ENCODE assay signal across 8 cellular contexts in genomic region chr3:4978966-4979400, GRCh38. TPM values are rescaled to one million over a fixed set of nuclear protein-coding genes. Genes with fewer than 3 reads are reported as not detected.
DNase-seq lines count a peak whose midpoint lies in the region; ATAC-seq, FAIRE-seq and TF ChIP-seq lines count a peak whose summit lies in the region.

No MANE protein-coding gene starts in this region.

- in situ Hi-C loops in ACHN (cut with HindIII; ENCODE audit: low pct_ligation_motif_present, low pct_unique_long_range_greater_than_20kb, low sequenced_read_pairs) = no loop called here
- in situ Hi-C loops in HepG2 (cut with HindIII; ENCODE audit: extremely low pct_ligation_motif_present, low pct_unique_long_range_greater_than_20kb) = no loop called here

- H3K36me3 ChIP-seq in HepG2 (replicated peaks in 1 of 2; ENCODE audit: control insufficient read depth in 1 of 2, insufficient read depth in 2 of 2, low read length in 2 of 2) = peaks cover 9 to 26% of the 10 kb centered on the region in 2 experiments

- CTCF ChIA-PET in HepG2 (lab: Yijun Ruan, JAX; ENCODE audit: low intra/inter-chr PET ratio, low total read pairs) = no interaction called here

- no peaks in the 10 kb centered on the region for H3K9me3 ChIP-seq in HepG2 (ENCODE audit: low read length)

- H2AFZ ChIP-seq in HepG2 (ENCODE audit: low read length) = no peak overlapping the region

- peak; percentile 38 for ATAC-seq in HG03066 (IDR thresholded peaks at IDR 0.05; ENCODE audit: low read depth, unreplicated experiment)
- peak; percentile 65 for ATAC-seq in HepG2

- no peak for TF ChIP-seq RAD21 in HepG2 (CRISPR knock-in tag; IDR thresholded peaks at IDR 0.05)

- no peaks in the 10 kb centered on the region; a peak in 1 of 5 replicates for H3K27me3 ChIP-seq in HepG2 (ENCODE audit: control insufficient read depth in 1 of 2, insufficient read depth in 2 of 2, low read length in 2 of 2)

- H3K27ac ChIP-seq in coronary artery (peak overlapping the region; percentile 88 to 93), HepG2 (ENCODE audit: extremely low read length, insufficient read depth, low read length) (peak overlapping the region; percentile 100)

- H3K4me2 ChIP-seq in HepG2 (ENCODE audit: low read depth, low read length) = peak overlapping the region; percentile 97; the same call in 1 of the 2 replicates

- H3K4me3 ChIP-seq in coronary artery (peak overlapping the region; percentile 93), HepG2 (replicated peaks in 1 of 3; ENCODE audit: insufficient read depth in 1 of 3, low read depth in 2 of 3, low read length in 3 of 3) (peak overlapping the region; percentile 57 to 99 (median 95); a peak in 4 of 6 replicates)

- intact Hi-C loops in HepG2 (cut with micrococcal nuclease; ENCODE audit: unreplicated experiment) = loop anchor here (5.0 kb wide), 1 partner anchor 143 kb away; the partner anchor contains the start of gene ARL8B

- H4K20me1 ChIP-seq in HepG2 (ENCODE audit: insufficient read depth, low read length) = peaks cover 34% of the 10 kb centered on the region

- TF ChIP-seq POLR2A in GM18526 (IDR thresholded peaks at IDR 0.05; ENCODE audit: extremely low read depth, insufficient read length) (peak; percentile 39), HepG2 (IDR thresholded peaks at IDR 0.05; ENCODE audit: insufficient read depth in 1 of 2, low read depth in 2 of 2, low read length in 2 of 2) (peak in 1 of 2 experiments; percentile 44; a peak in 1 of 4 replicates)

- POLR2A ChIA-PET in HepG2 (lab: Yijun Ruan, JAX) = interaction anchor here (0.6 to 3.8 kb wide), 13 partner anchors 8 to 258 kb away, joined by 3 to 20 read pairs (median 4); no protein-coding TSS in a partner anchor

- TF ChIP-seq CTCF in coronary artery (IDR thresholded peaks at IDR 0.05) = no peak
- no peak for TF ChIP-seq CTCF in HepG2 (CRISPR knock-in tag; IDR thresholded peaks at IDR 0.05)

- BruUV-seq in HepG2 (replicated peaks; lab: Mats Ljungman, UMichigan) = no TSS peak

- peaks cover 38% of the 10 kb centered on the region for H3K4me1 ChIP-seq in HepG2 (ENCODE audit: insufficient read depth, low read length)

- H3K79me2 ChIP-seq in HepG2 (ENCODE audit: insufficient read depth, low read length) = peaks cover 45% of the 10 kb centered on the region

- 3% methylated on average over 5 of the region's 27 CpGs for WGBS in HepG2 (ENCODE audit: low lambda C conversion rate)

- peak; percentile 18 for FAIRE-seq in HepG2 (lab: Jason Lieb, UNC)

- H3K9ac ChIP-seq in HepG2 (ENCODE audit: insufficient read depth, low read depth, low read length) = peak overlapping the region; percentile 89

- TF ChIP-seq EP300 in HepG2 (IDR thresholded peaks at IDR 0.05; ENCODE audit: low read depth in 2 of 2, low read length in 2 of 2) (no peak), HepG2 (CRISPR knock-in tag; IDR thresholded peaks at IDR 0.05; ENCODE audit: borderline replicate concordance) (no peak)

- DNase-seq in ACHN = peak; percentile 93
- DNase-seq in NCI-H510A (lab: John Stamatoyannopoulos, UW) = peak; percentile 64
- DNase-seq in activated CD4-positive, alpha-beta T cell treated with anti-CD3 and anti-CD28 coated beads for 4 hours = peak; percentile 86 to 96
- DNase-seq in coronary artery (ENCODE audit: low spot score) = peak; percentile 98
- DNase-seq in HepG2 (ENCODE audit: low spot score) = peak; percentile 92
- peak; percentile 85 for DNase-seq in stimulated activated CD4-positive, alpha-beta T cell treated with anti-CD3 and anti-CD28 coated beads, Interleukin-4, amount 100 ng/mL, for 1 hour

TF ChIP-seq in HepG2, 621 proteins besides CTCF, POLR2A, EP300 and RAD21 (continues in another document):
- TF ChIP-seq BHLHE40 (IDR thresholded peaks at IDR 0.05; ENCODE audit: low read length) (peak; percentile 96), PATZ1 (CRISPR knock-in tag; IDR thresholded peaks at IDR 0.05) (peak; percentile 73), YEATS4 (CRISPR knock-in tag; IDR thresholded peaks at IDR 0.05; ENCODE audit: borderline replicate concordance) (0 out of 2 replicates have a peak, but pooled peaks have one; percentile 1), DMAP1 (CRISPR knock-in tag; IDR thresholded peaks at IDR 0.05) (no peak), POGZ (CRISPR knock-in tag; IDR thresholded peaks at IDR 0.05) (0 out of 2 replicates have a peak, but pooled peaks have one; percentile 13), MAZ (IDR thresholded peaks at IDR 0.05; ENCODE audit: borderline replicate concordance, low read depth, low read length) (peak; percentile 79), MAZ (CRISPR knock-in tag; IDR thresholded peaks at IDR 0.05; ENCODE audit: low read depth) (no peak), ZNF670 (CRISPR knock-in tag; IDR thresholded peaks at IDR 0.05; ENCODE audit: borderline replicate concordance) (0 out of 2 replicates have a peak, but pooled peaks have one; percentile 7), TFAP4 (IDR thresholded peaks at IDR 0.05; ENCODE audit: borderline replicate concordance, low read depth) (peak; percentile 10; the same call in 1 of the 2 replicates), ZBTB39 (CRISPR knock-in tag; IDR thresholded peaks at IDR 0.05) (0 out of 2 replicates have a peak, but pooled peaks have one; percentile 3)

RNA-seq across cellular contexts. Expression of gene BHLHE40, which starts 0.3 kb away (rescaled TPM):
- 1.8 and 2.6 TPM in 2 replicates for total RNA-seq in HepG2 (2016; rRNA removed; fragmentation: Illumina TruSeq; extraction: Trizol)
- total RNA-seq in HepG2 (2016; cell fraction: cytosol; rRNA removed; fragmentation: Illumina TruSeq; extraction: Trizol; ENCODE audit: low read depth) = 0.44 and 0.61 TPM in 2 replicates
- 2.3 and 2.7 TPM in 2 replicates for total RNA-seq in HepG2 (2016; cell fraction: insoluble cytoplasmic fraction; rRNA removed; fragmentation: Illumina TruSeq; extraction: Trizol)
- total RNA-seq in HepG2 (2016; cell fraction: membrane; rRNA removed; fragmentation: Illumina TruSeq; extraction: Trizol) = 1.5 TPM in 2 replicates
- total RNA-seq in HepG2 (2016; cell fraction: nucleus; rRNA removed; fragmentation: Illumina TruSeq; extraction: Trizol) = 3.0 and 4.3 TPM in 2 replicates
- polyA plus RNA-seq in HepG2 (2011; rRNA removed) = 51.0 and 60.0 TPM in 2 replicates
- polyA plus RNA-seq in HepG2 (2011; cell fraction: cytosol; rRNA removed) = 29.3 and 36.0 TPM in 2 replicates
- polyA plus RNA-seq in HepG2 (2011; cell fraction: nucleus; rRNA removed) = 35.5 and 51.8 TPM in 2 replicates
- 145 and 159 TPM in 2 replicates for polyA plus RNA-seq in HepG2 (2012)
- polyA plus RNA-seq in HepG2 (2016; cell fraction: cytosol; fragmentation: Illumina TruSeq; extraction: Trizol; ENCODE audit: low read depth) = 0.21 and 0.42 TPM in 2 replicates
- 3.5 and 4.1 TPM in 2 replicates for polyA plus RNA-seq in HepG2 (2016; cell fraction: insoluble cytoplasmic fraction; fragmentation: Illumina TruSeq; extraction: Trizol; ENCODE audit: low read depth)
- 0.93 and 1.1 TPM in 2 replicates for polyA plus RNA-seq in HepG2 (2016; cell fraction: membrane; fragmentation: Illumina TruSeq; extraction: Trizol; ENCODE audit: low read depth)
- 5.9 and 7.0 TPM in 2 replicates for polyA plus RNA-seq in HepG2 (2016; cell fraction: nucleus; fragmentation: Illumina TruSeq; extraction: Trizol; ENCODE audit: insufficient read depth, low read depth)
- 17.6 and 68.5 TPM in 2 replicates for polyA minus RNA-seq in HepG2 (2011; rRNA and poly(A)+ RNA removed; ENCODE audit: low replicate concordance)
- polyA minus RNA-seq in HepG2 (2011; cell fraction: cytosol; rRNA and poly(A)+ RNA removed) = 59.1 and 63.2 TPM in 2 replicates
- polyA minus RNA-seq in HepG2 (2011; cell fraction: nucleus; rRNA and poly(A)+ RNA removed) = 23.0 and 31.6 TPM in 2 replicates

Comparison
In these comparisons a context has a peak if more than half of its experiments do, and no peak if none do; other contexts are left out.
1. Peak in every context shown above with its lines: DNase-seq, ATAC-seq, H3K4me3 ChIP-seq and H3K27ac ChIP-seq.